9 cellular contexts compared by ENCODE assay signal in the genomic region with DNA sequence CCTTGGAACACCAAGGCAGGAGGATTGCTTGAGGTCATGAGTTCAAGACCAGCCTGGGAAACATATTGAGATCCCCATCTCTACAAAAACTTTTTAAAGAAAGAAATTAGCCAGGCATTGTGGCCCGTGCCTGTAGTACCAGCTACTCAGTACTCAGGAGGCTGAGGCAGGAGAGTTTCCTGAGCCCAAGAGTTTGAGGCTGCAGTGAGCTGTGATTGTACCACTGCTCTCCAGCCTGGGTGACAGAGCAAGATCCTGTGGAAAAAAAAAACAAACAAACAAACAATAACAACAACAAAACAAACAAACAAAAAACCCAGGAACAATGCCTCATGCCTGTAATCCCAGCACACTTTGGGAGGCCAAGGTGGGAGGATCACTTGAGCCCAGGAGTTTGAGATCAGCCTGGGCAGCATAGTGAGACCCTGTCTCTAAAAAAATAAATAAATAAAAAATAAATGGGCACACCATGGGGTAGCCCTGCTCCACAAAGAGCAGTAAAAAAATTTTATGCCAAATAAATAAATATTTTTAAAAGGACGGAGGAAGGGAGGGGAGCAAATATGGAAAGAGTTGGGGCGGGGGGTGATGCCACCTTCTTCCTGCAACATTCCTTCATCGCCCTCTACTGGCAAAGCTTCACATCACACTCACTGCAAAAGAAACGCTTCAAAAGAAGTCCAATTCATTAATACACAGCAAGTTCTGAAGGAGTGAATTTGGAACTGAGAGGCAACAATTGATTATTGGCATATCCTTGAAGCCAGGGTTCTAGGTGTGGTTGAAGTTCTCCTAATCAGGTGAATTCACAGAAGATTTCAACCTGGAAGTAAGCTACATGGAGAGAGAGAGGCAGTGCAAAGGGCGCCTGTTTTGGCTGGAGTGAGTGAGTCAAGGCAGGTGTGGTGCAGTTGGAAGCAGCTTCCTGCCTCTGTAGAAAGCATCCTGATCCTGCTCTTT. TPM values are rescaled to one million over a fixed set of nuclear protein-coding genes. Genes with fewer than 3 reads are reported as not detected.
A peak's percentile ranks its signal among the peaks of the same experiment; 100 is the strongest.
DNase-seq lines count a peak whose midpoint lies in the region; ATAC-seq lines count a peak whose summit lies in the region.
"Had no signal": no experiment of that assay in that cellular context is flagged by ENCODE, and none has a peak within 500 bp of the region (broad histone marks: within the 10 kb centered on the region; RNA-seq: fewer than 3 reads in every experiment).

No MANE protein-coding gene starts in this region.

- ATAC-seq in GM21447 (IDR thresholded peaks at IDR 0.05; ENCODE audit: unreplicated experiment): peak; percentile 43
- no peak for ATAC-seq in GM21619 (IDR thresholded peaks at IDR 0.05; ENCODE audit: unreplicated experiment)

- POLR2A ChIA-PET in activated CD4-positive, alpha-beta memory T cell treated with anti-CD3 and anti-CD28 coated beads, Interleukin-2, amount 10 ng/mL, durations not matched to agents 7 days and 5 days (lab: Charles Lee): interaction anchor here (1.1 to 2.8 kb wide), 6 partner anchors 9 to 222 kb away, joined by 4 to 26 read pairs (median 6); a partner anchor contains a TSS

- H3K9me3 Mint-ChIP-seq in activated CD4-positive, alpha-beta memory T cell treated with anti-CD3 and anti-CD28 coated beads, Interleukin-2, amount 10 ng/mL, durations not matched to agents 7 days and 5 days: no peaks in the 10 kb centered on the region

- no peak overlapping the region for H3K27ac Mint-ChIP-seq in activated CD4-positive, alpha-beta memory T cell treated with anti-CD3 and anti-CD28 coated beads, Interleukin-2, amount 10 ng/mL, durations not matched to agents 7 days and 5 days
- H3K27ac Mint-ChIP-seq: activated naive CD8-positive, alpha-beta T cell had no signal

- peaks cover 20% of the 10 kb centered on the region for H3K4me1 Mint-ChIP-seq in activated CD4-positive, alpha-beta memory T cell treated with anti-CD3 and anti-CD28 coated beads, Interleukin-2, amount 10 ng/mL, durations not matched to agents 7 days and 5 days

- H3K36me3 Mint-ChIP-seq in activated CD4-positive, alpha-beta memory T cell treated with anti-CD3 and anti-CD28 coated beads, Interleukin-2, amount 10 ng/mL, durations not matched to agents 7 days and 5 days (ENCODE audit: low read depth): no peaks in the 10 kb centered on the region
- H3K36me3 Mint-ChIP-seq: activated naive CD8-positive, alpha-beta T cell had no signal

- no peak overlapping the region for H3K4me3 Mint-ChIP-seq in activated CD4-positive, alpha-beta memory T cell treated with anti-CD3 and anti-CD28 coated beads, Interleukin-2, amount 10 ng/mL, durations not matched to agents 7 days and 5 days
- H3K4me3 Mint-ChIP-seq: activated naive CD8-positive, alpha-beta T cell had no signal

- H3K27me3 Mint-ChIP-seq in activated CD4-positive, alpha-beta memory T cell treated with anti-CD3 and anti-CD28 coated beads, Interleukin-2, amount 10 ng/mL, durations not matched to agents 7 days and 5 days: peaks cover 3% of the 10 kb centered on the region

- CTCF ChIA-PET in activated CD4-positive, alpha-beta memory T cell treated with anti-CD3 and anti-CD28 coated beads, Interleukin-2, amount 10 ng/mL, durations not matched to agents 7 days and 5 days (lab: Charles Lee): interaction anchor here (0.7 to 5.8 kb wide), 41 partner anchors 9 to 465 kb away, joined by 3 to 125 read pairs (median 4); a partner anchor contains a TSS

- DNase-seq in COR-L47 (lab: John Stamatoyannopoulos, UW): peak; percentile 3
- DNase-seq in NCI-H460 (ENCODE audit: extremely low read depth, low read depth): peak; percentile 63
- peak; percentile 73 for DNase-seq in activated CD4-positive, alpha-beta memory T cell treated with anti-CD3 and anti-CD28 coated beads, Interleukin-2, amount 10 ng/mL, durations not matched to agents 7 days and 5 days
- DNase-seq in effector CD8-positive, alpha-beta T cell (lab: John Stamatoyannopoulos, UW): peak; percentile 58
- DNase-seq in mucosa of gallbladder (ENCODE audit: low spot score): peak; percentile 83
- DNase-seq in stimulated activated CD8-positive, alpha-beta memory T cell treated with anti-CD3 and anti-CD28 coated beads, Interleukin-7, amount 100 ng/mL, for 24 hours (ENCODE audit: low read depth): peak; percentile 35

RNA-seq across cellular contexts. Expression of a gene that starts 8.8 kb away (rescaled TPM):
- 11.6 and 17.6 TPM in 2 replicates for total RNA-seq in NCI-H460 (2014; rRNA removed; shearing (Covaris generic))
- polyA plus RNA-seq in NCI-H460 (2014; cell fraction: nucleus; rRNA removed): 9.9 and 11.6 TPM in 2 replicates
- total RNA-seq in activated CD4-positive, alpha-beta memory T cell treated with anti-CD3 and anti-CD28 coated beads, Interleukin-2, amount 10 ng/mL, durations not matched to agents 7 days and 5 days: 10 to 100 TPM; 55.0 to 57.5 TPM
- 42.0 TPM for total RNA-seq in mucosa of gallbladder

RNA-seq across cellular contexts. Expression of a gene that starts 37.8 kb away (rescaled TPM):
- 26.6 and 30.8 TPM in 2 replicates for total RNA-seq in NCI-H460 (2014; rRNA removed; shearing (Covaris generic))
- 7.3 and 12.8 TPM in 2 replicates for polyA plus RNA-seq in NCI-H460 (2014; cell fraction: nucleus; rRNA removed)
- total RNA-seq in activated CD4-positive, alpha-beta memory T cell treated with anti-CD3 and anti-CD28 coated beads, Interleukin-2, amount 10 ng/mL, durations not matched to agents 7 days and 5 days: 1 to 10 TPM; 4.0 TPM
- 19.2 TPM for total RNA-seq in mucosa of gallbladder

Comparison
In these comparisons a context has a peak if more than half of its experiments do, and no peak if none do; other contexts are left out.
1. DNase-seq: peak in every context shown above with its lines; median percentile 83 in mucosa of gallbladder; 73 in activated CD4-positive, alpha-beta memory T cell treated with anti-CD3 and anti-CD28 coated beads, Interleukin-2, amount 10 ng/mL, durations not matched to agents 7 days and 5 days; 63 in NCI-H460; 58 in effector CD8-positive, alpha-beta T cell; 35 in stimulated activated CD8-positive, alpha-beta memory T cell treated with anti-CD3 and anti-CD28 coated beads, Interleukin-7, amount 100 ng/mL, for 24 hours; 3 in COR-L47.